Comparison of ENCODE assay signal across 14 cellular contexts in genomic region chr3:172213168-172213567, GRCh38.
DNase-seq lines count a peak whose midpoint lies in the region; ATAC-seq and TF ChIP-seq lines count a peak whose summit lies in the region.
"Had no signal": no experiment of that assay in that cellular context is flagged by ENCODE, and none has a peak within 500 bp of the region (broad histone marks: within the 10 kb centered on the region; RNA-seq: fewer than 3 reads in every experiment).

No MANE protein-coding gene starts in this region.

- no peak overlapping the region for H2AFZ ChIP-seq in mammary epithelial cell (ENCODE audit: low read depth, low read length)

- H3K9me3 ChIP-seq in mammary epithelial cell (replicated peaks; ENCODE audit: insufficient read depth, low read length) (no peaks in the 10 kb centered on the region), prostate gland (no peaks in the 10 kb centered on the region), esophagus muscularis mucosa (no peaks in the 10 kb centered on the region)
- H3K9me3 ChIP-seq: Peyer's patch, thyroid gland had no signal

- H3K27ac ChIP-seq in mammary epithelial cell (ENCODE audit: insufficient read depth, low read depth, low read length) (peak overlapping the region; percentile 21), prostate gland (no peak overlapping the region), esophagus muscularis mucosa (replicated peaks in 1 of 4) (peak overlapping the region in 2 of 4 donors; percentile 5 to 12)
- H3K27ac ChIP-seq: Peyer's patch, thyroid gland, VCaP had no signal

- no TSS peak for BruUV-seq in mammary epithelial cell (replicated peaks; lab: Mats Ljungman, UMichigan)

- H3K36me3 ChIP-seq in mammary epithelial cell (ENCODE audit: insufficient read depth, low read length), result peaks cover 3% of the 10 kb centered on the region
- no peaks in the 10 kb centered on the region for H3K36me3 ChIP-seq in prostate gland
- no peaks in the 10 kb centered on the region for H3K36me3 ChIP-seq in esophagus muscularis mucosa
- H3K36me3 ChIP-seq: Peyer's patch, thyroid gland had no signal

- no peaks in the 10 kb centered on the region for H3K27me3 ChIP-seq in mammary epithelial cell (ENCODE audit: insufficient read depth, low read length)
- H3K27me3 ChIP-seq in prostate gland (replicated peaks; ENCODE audit: insufficient read depth), result no peaks in the 10 kb centered on the region
- no peaks in the 10 kb centered on the region for H3K27me3 ChIP-seq in esophagus muscularis mucosa
- H3K27me3 ChIP-seq: Peyer's patch, thyroid gland had no signal

- CTCF ChIA-PET in activated CD8-positive, alpha-beta T cell treated with anti-CD3 and anti-CD28 coated beads for 36 hours (lab: Charles Lee), result no interaction called here
- CTCF ChIA-PET in activated CD8-positive, alpha-beta T cell treated with anti-CD3 and anti-CD28 coated beads, Interleukin-2, amount 10 ng/mL, durations not matched to agents 7 days and 5 days (lab: Charles Lee), result interaction anchor here (0.6 kb wide), 1 partner anchor 429 kb away, joined by 3 read pairs; no protein-coding TSS in a partner anchor
- CTCF ChIA-PET in mammary epithelial cell (lab: Charles Lee; ENCODE audit: low non-redundant PET), result no interaction called here

- no peak for TF ChIP-seq EP300 in esophagus muscularis mucosa (IDR thresholded peaks at IDR 0.05)

- TF ChIP-seq CTCF in activated CD8-positive, alpha-beta T cell treated with anti-CD3 and anti-CD28 coated beads for 36 hours (IDR thresholded peaks at IDR 0.05), result no peak
- no peak for TF ChIP-seq CTCF in mammary epithelial cell (conservative IDR thresholded peaks at IDR 0.05 in 1 of 2, IDR thresholded peaks at IDR 0.05 in 1 of 2; ENCODE audit: extremely low read depth in 1 of 2, insufficient read depth in 1 of 2, low read depth in 1 of 2, low read length in 2 of 2)
- no peak for TF ChIP-seq CTCF in osteocyte (IDR thresholded peaks at IDR 0.05)
- no peak for TF ChIP-seq CTCF in prostate gland (IDR thresholded peaks at IDR 0.05)
- TF ChIP-seq CTCF in esophagus muscularis mucosa (IDR thresholded peaks at IDR 0.05), result no peak

- H3K79me2 ChIP-seq in mammary epithelial cell (ENCODE audit: insufficient read depth, low read length), result peaks cover 83% of the 10 kb centered on the region

- H3K4me1 ChIP-seq in mammary epithelial cell (ENCODE audit: insufficient read depth, low read length) (peaks cover 58% of the 10 kb centered on the region), prostate gland (replicated peaks) (no peaks in the 10 kb centered on the region), esophagus muscularis mucosa (peaks cover 64 to 90% (median 81%) of the 10 kb centered on the region in 4 donors)

- TF ChIP-seq POLR2A in prostate gland (IDR thresholded peaks at IDR 0.05) (no peak), esophagus muscularis mucosa (IDR thresholded peaks at IDR 0.05; ENCODE audit: low read depth) (no peak)

- peak overlapping the region; percentile 10 for H3K4me2 ChIP-seq in mammary epithelial cell (ENCODE audit: insufficient read depth, low read depth, low read length)

- in situ Hi-C loops in mammary epithelial cell (cut with MboI; ENCODE audit: low sequenced_read_pairs in 2 of 2), result no loop called here

- H3K27ac Mint-ChIP-seq in activated CD8-positive, alpha-beta T cell treated with anti-CD3 and anti-CD28 coated beads for 36 hours, result no peak overlapping the region
- no peak overlapping the region for H3K27ac Mint-ChIP-seq in activated CD8-positive, alpha-beta T cell treated with anti-CD3 and anti-CD28 coated beads, Interleukin-2, amount 10 ng/mL, durations not matched to agents 7 days and 5 days
- H3K27ac Mint-ChIP-seq in osteocyte (ENCODE audit: unreplicated experiment), result peak overlapping the region; percentile 46
- H3K27ac Mint-ChIP-seq: activated naive CD8-positive, alpha-beta T cell treated with anti-CD3 and anti-CD28 coated beads, Interleukin-2, amount 10 ng/mL, durations not matched to agents 7 days and 5 days had no signal

- H3K9ac ChIP-seq in mammary epithelial cell (ENCODE audit: insufficient read depth, low read length), result no peak overlapping the region

- peak; percentile 60 for ATAC-seq in activated CD8-positive, alpha-beta T cell treated with anti-CD3 and anti-CD28 coated beads for 36 hours
- no peak for ATAC-seq in activated CD8-positive, alpha-beta T cell treated with anti-CD3 and anti-CD28 coated beads, Interleukin-2, amount 10 ng/mL, durations not matched to agents 7 days and 5 days
- peak; percentile 42 for ATAC-seq in HG02973 (IDR thresholded peaks at IDR 0.05; ENCODE audit: unreplicated experiment)
- ATAC-seq: naive thymus-derived CD4-positive, alpha-beta T cell had no signal

- H3K4me1 Mint-ChIP-seq in activated CD8-positive, alpha-beta T cell treated with anti-CD3 and anti-CD28 coated beads for 36 hours (ENCODE audit: low read depth), result peaks cover 17% of the 10 kb centered on the region
- H3K4me1 Mint-ChIP-seq in activated CD8-positive, alpha-beta T cell treated with anti-CD3 and anti-CD28 coated beads, Interleukin-2, amount 10 ng/mL, durations not matched to agents 7 days and 5 days (ENCODE audit: low read depth), result no peaks in the 10 kb centered on the region
- peaks cover 53% of the 10 kb centered on the region for H3K4me1 Mint-ChIP-seq in osteocyte (ENCODE audit: unreplicated experiment)

- intact Hi-C loops in activated CD8-positive, alpha-beta T cell treated with anti-CD3 and anti-CD28 coated beads for 36 hours (cut with micrococcal nuclease), result no loop called here
- intact Hi-C loops in mammary epithelial cell (cut with micrococcal nuclease) (no loop called here), prostate gland (cut with DNase I) (no loop called here), esophagus muscularis mucosa (cut with DNase I) (no loop called here)

- no peak overlapping the region for H3K4me3 Mint-ChIP-seq in activated CD8-positive, alpha-beta T cell treated with anti-CD3 and anti-CD28 coated beads for 36 hours
- H3K4me3 Mint-ChIP-seq in activated CD8-positive, alpha-beta T cell treated with anti-CD3 and anti-CD28 coated beads, Interleukin-2, amount 10 ng/mL, durations not matched to agents 7 days and 5 days, result no peak overlapping the region
- H3K4me3 Mint-ChIP-seq in osteocyte (ENCODE audit: unreplicated experiment), result no peak overlapping the region
- H3K4me3 Mint-ChIP-seq: activated naive CD8-positive, alpha-beta T cell treated with anti-CD3 and anti-CD28 coated beads, Interleukin-2, amount 10 ng/mL, durations not matched to agents 7 days and 5 days; naive thymus-derived CD4-positive, alpha-beta T cell had no signal

- peaks cover 2% of the 10 kb centered on the region for H3K36me3 Mint-ChIP-seq in activated CD8-positive, alpha-beta T cell treated with anti-CD3 and anti-CD28 coated beads for 36 hours (ENCODE audit: low read depth)
- no peaks in the 10 kb centered on the region for H3K36me3 Mint-ChIP-seq in activated CD8-positive, alpha-beta T cell treated with anti-CD3 and anti-CD28 coated beads, Interleukin-2, amount 10 ng/mL, durations not matched to agents 7 days and 5 days (ENCODE audit: low read depth)
- peaks cover 23% of the 10 kb centered on the region for H3K36me3 Mint-ChIP-seq in osteocyte (ENCODE audit: unreplicated experiment)

- H3K4me3 ChIP-seq in mammary epithelial cell (replicated peaks in 1 of 3; ENCODE audit: insufficient read depth in 1 of 3, low read depth in 2 of 3, low read length in 3 of 3) (no peak overlapping the region), prostate gland (no peak overlapping the region), esophagus muscularis mucosa (no peak overlapping the region)
- H3K4me3 ChIP-seq: Peyer's patch, thyroid gland had no signal

- no peaks in the 10 kb centered on the region for H4K20me1 ChIP-seq in mammary epithelial cell (ENCODE audit: insufficient read depth, low read length)

- H3K9me3 Mint-ChIP-seq in activated CD8-positive, alpha-beta T cell treated with anti-CD3 and anti-CD28 coated beads for 36 hours, result no peaks in the 10 kb centered on the region
- no peaks in the 10 kb centered on the region for H3K9me3 Mint-ChIP-seq in activated CD8-positive, alpha-beta T cell treated with anti-CD3 and anti-CD28 coated beads, Interleukin-2, amount 10 ng/mL, durations not matched to agents 7 days and 5 days (ENCODE audit: insufficient read depth)
- no peaks in the 10 kb centered on the region for H3K9me3 Mint-ChIP-seq in osteocyte (ENCODE audit: unreplicated experiment)

- dilution Hi-C loops in mammary epithelial cell (cut with HindIII; ENCODE audit: low sequenced_read_pairs), result no loop called here

- POLR2A ChIA-PET in activated CD8-positive, alpha-beta T cell treated with anti-CD3 and anti-CD28 coated beads for 36 hours (lab: Charles Lee), result no interaction called here
- POLR2A ChIA-PET in activated CD8-positive, alpha-beta T cell treated with anti-CD3 and anti-CD28 coated beads, Interleukin-2, amount 10 ng/mL, durations not matched to agents 7 days and 5 days (lab: Charles Lee), result no interaction called here

- peak; percentile 26 for DNase-seq in activated CD8-positive, alpha-beta T cell treated with anti-CD3 and anti-CD28 coated beads for 36 hours
- DNase-seq in activated CD8-positive, alpha-beta T cell treated with anti-CD3 and anti-CD28 coated beads, Interleukin-2, amount 10 ng/mL, durations not matched to agents 7 days and 5 days, result no peak
- peak; percentile 90 for DNase-seq in mammary epithelial cell
- DNase-seq in osteocyte (ENCODE audit: extremely low spot score, unreplicated experiment), result no peak
- no peak for DNase-seq in prostate gland (ENCODE audit: low spot score)
- no peak for DNase-seq in effector CD8-positive, alpha-beta T cell (lab: John Stamatoyannopoulos, UW)
- DNase-seq in esophagus muscularis mucosa (ENCODE audit: extremely low spot score), result no peak
- DNase-seq: activated naive CD8-positive, alpha-beta T cell treated with anti-CD3 and anti-CD28 coated beads, Interleukin-2, amount 10 ng/mL, durations not matched to agents 7 days and 5 days; DND-41; naive thymus-derived CD4-positive, alpha-beta T cell; Peyer's patch; thyroid gland had no signal

- H3K27me3 Mint-ChIP-seq in activated CD8-positive, alpha-beta T cell treated with anti-CD3 and anti-CD28 coated beads for 36 hours, result no peaks in the 10 kb centered on the region
- no peaks in the 10 kb centered on the region for H3K27me3 Mint-ChIP-seq in activated CD8-positive, alpha-beta T cell treated with anti-CD3 and anti-CD28 coated beads, Interleukin-2, amount 10 ng/mL, durations not matched to agents 7 days and 5 days (ENCODE audit: low read depth)
- H3K27me3 Mint-ChIP-seq in osteocyte (ENCODE audit: unreplicated experiment), result no peaks in the 10 kb centered on the region
- H3K27me3 Mint-ChIP-seq: activated naive CD8-positive, alpha-beta T cell treated with anti-CD3 and anti-CD28 coated beads, Interleukin-2, amount 10 ng/mL, durations not matched to agents 7 days and 5 days; naive thymus-derived CD4-positive, alpha-beta T cell had no signal

- 18% methylated on average over 2 of the region's 2 CpGs for WGBS in mammary epithelial cell (ENCODE audit: low coverage, missing lambda C conversion rate)
- 80% methylated on average over 2 of the region's 2 CpGs for WGBS in prostate gland
- 90% methylated on average over 2 of the region's 2 CpGs for WGBS in esophagus muscularis mucosa

Comparison
In these comparisons a context has a peak if more than half of its experiments do, and no peak if none do; other contexts are left out.
1. DNase-seq: peak in activated CD8-positive, alpha-beta T cell treated with anti-CD3 and anti-CD28 coated beads for 36 hours (single experiment) and mammary epithelial cell (single experiment); none in activated CD8-positive, alpha-beta T cell treated with anti-CD3 and anti-CD28 coated beads, Interleukin-2, amount 10 ng/mL, durations not matched to agents 7 days and 5 days (single experiment), osteocyte (single experiment), prostate gland (single experiment), effector CD8-positive, alpha-beta T cell (single experiment) and esophagus muscularis mucosa (single experiment).